ENCODE assay signal across 8 cellular contexts in the genomic region with DNA sequence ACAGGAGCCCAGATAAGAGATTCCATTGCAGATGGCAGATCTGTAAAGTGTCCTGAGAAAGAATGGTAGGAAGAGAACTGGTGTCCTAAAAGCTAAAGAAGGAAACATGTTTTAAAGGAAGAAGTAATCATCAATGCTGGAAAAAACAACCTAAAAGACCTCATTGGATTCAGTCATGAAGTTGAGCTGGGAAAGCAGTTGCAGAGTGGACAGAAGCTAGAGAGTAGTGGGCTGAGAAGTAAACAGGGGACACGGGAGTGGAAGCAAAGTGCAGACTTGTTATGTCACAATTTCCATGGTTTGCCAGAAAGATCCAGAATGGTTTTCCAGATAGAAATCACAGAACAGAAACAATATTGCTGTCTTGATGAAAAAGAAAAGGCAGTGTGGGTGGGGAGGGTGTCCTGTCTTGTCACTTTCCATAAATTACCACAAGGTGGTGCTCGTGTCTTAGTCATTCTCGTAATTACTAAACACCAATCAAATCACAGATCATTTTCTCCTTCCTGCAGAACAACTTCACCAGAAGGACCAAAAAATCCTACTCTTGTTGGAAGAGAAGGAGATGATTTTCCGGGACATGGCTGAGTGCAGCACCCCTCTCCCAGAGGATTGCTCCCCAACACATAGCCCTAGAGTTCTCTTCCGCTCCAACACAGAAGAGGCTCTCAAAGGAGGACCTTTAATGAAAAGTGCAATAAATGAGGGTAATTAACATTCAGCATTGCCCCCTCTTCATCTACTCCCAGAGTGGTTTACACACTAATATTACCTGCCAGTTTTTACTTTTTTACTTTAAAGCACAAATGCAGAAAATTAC.
DNase-seq lines count a peak whose midpoint lies in the region; ATAC-seq, FAIRE-seq and TF ChIP-seq lines count a peak whose summit lies in the region.

No MANE protein-coding gene starts in this region.

- 33 to 38% methylated on average over 5 of the region's 5 CpGs for WGBS in pancreas, 2 donors

- peak; percentile 49 to 64 (median 56) for TF ChIP-seq CTCF in pancreas (IDR thresholded peaks at IDR 0.05)

- H3K27ac Mint-ChIP-seq in activated T-cell treated with anti-CD3 and anti-CD28 coated beads, Interleukin-2, amount 50 U/mL, for 72 hours, result peak overlapping the region; percentile 68

- H3K4me1 Mint-ChIP-seq in activated T-cell treated with anti-CD3 and anti-CD28 coated beads, Interleukin-2, amount 50 U/mL, for 72 hours (ENCODE audit: low read depth), result peaks cover 29% of the 10 kb centered on the region

- H3K27me3 ChIP-seq in pancreas, result no peaks in the 10 kb centered on the region

- H3K4me3 ChIP-seq in pancreas, result no peak overlapping the region

- ATAC-seq in GM18502 (IDR thresholded peaks at IDR 0.05; ENCODE audit: poor library complexity, unreplicated experiment) (peak; percentile 88), HG03439 (IDR thresholded peaks at IDR 0.05; ENCODE audit: unreplicated experiment) (peak; percentile 58), pancreas (peak; percentile 56 to 89 (median 86))
- peak; percentile 74 to 83 for ATAC-seq in activated T-cell treated with anti-CD3 and anti-CD28 coated beads, Interleukin-2, amount 50 U/mL, for 72 hours (replicated peaks in 1 of 2)

- H3K4me3 Mint-ChIP-seq in activated T-cell treated with anti-CD3 and anti-CD28 coated beads, Interleukin-2, amount 50 U/mL, for 72 hours, result peak overlapping the region in 1 of 2 donors; percentile 9

- FAIRE-seq in pancreas (lab: Jason Lieb, UNC), result peak; percentile 49

- peaks cover 23 to 58% of the 10 kb centered on the region in 2 donors for H3K36me3 Mint-ChIP-seq in activated T-cell treated with anti-CD3 and anti-CD28 coated beads, Interleukin-2, amount 50 U/mL, for 72 hours (ENCODE audit: insufficient read depth in 2 of 2)

- peaks cover 0 to 90% (median 43%) of the 10 kb centered on the region in 3 donors for H3K36me3 ChIP-seq in pancreas

- peaks cover 5% of the 10 kb centered on the region in 2 donors for H3K9me3 Mint-ChIP-seq in activated T-cell treated with anti-CD3 and anti-CD28 coated beads, Interleukin-2, amount 50 U/mL, for 72 hours

- no peaks in the 10 kb centered on the region for H3K9me3 ChIP-seq in pancreas

- intact Hi-C loops in pancreas (cut with DNase I) (loop anchor here in 1 of 3 donors (5.0 kb wide), 1 partner anchor 102 kb away; no protein-coding TSS in a partner anchor), posterior cingulate gyrus (cut with DNase I) (loop anchor here (1.0 kb wide), 2 partner anchors 101 to 110 kb away; no protein-coding TSS in a partner anchor)

- H3K27ac ChIP-seq in pancreas, result peak overlapping the region in 1 of 4 donors; percentile 44

- H3K4me1 ChIP-seq in pancreas, result no peaks in the 10 kb centered on the region

- DNase-seq in AG20443 (ENCODE audit: low spot score) (peak; percentile 73), NCI-H69 (lab: John Stamatoyannopoulos, UW) (peak; percentile 61), foreskin melanocyte (peak; percentile 50), pancreas (peak in 1 of 6 donors; percentile 40), posterior cingulate gyrus (no peak)
- DNase-seq in activated T-cell treated with anti-CD3 and anti-CD28 coated beads, Interleukin-2, amount 50 U/mL, for 72 hours, result peak; percentile 53 to 64

- H3K27me3 Mint-ChIP-seq in activated T-cell treated with anti-CD3 and anti-CD28 coated beads, Interleukin-2, amount 50 U/mL, for 72 hours (ENCODE audit: low read depth), result no peaks in the 10 kb centered on the region

Comparison
In these comparisons a context has a peak if more than half of its experiments do, and no peak if none do; other contexts are left out.
1. DNase-seq: peak in AG20443 (single experiment), NCI-H69 (single experiment), activated T-cell treated with anti-CD3 and anti-CD28 coated beads, Interleukin-2, amount 50 U/mL, for 72 hours (2 of 2) and foreskin melanocyte (single experiment); none in posterior cingulate gyrus (0 of 10).
2. Peak in every context shown above with its lines, with median percentiles within 50 percentile points of each other: ATAC-seq.